Comparison of ENCODE assay signal across 28 cellular contexts in genomic region chr9:117334101-117334500, GRCh38.
A peak's percentile ranks its signal among the peaks of the same experiment; 100 is the strongest.
DNase-seq lines count a peak whose midpoint lies in the region; ATAC-seq, FAIRE-seq and TF ChIP-seq lines count a peak whose summit lies in the region.
"Had no signal": no experiment of that assay in that cellular context is flagged by ENCODE, and none has a peak within 500 bp of the region (broad histone marks: within the 10 kb centered on the region; RNA-seq: fewer than 3 reads in every experiment).

No MANE protein-coding gene starts in this region.

- no peak overlapping the region for H3K4me2 ChIP-seq in H1 (ENCODE audit: insufficient read depth in 1 of 2, low read depth in 2 of 2, low read length in 2 of 2)

- H2AK5ac ChIP-seq in H1 (ENCODE audit: low read depth, low read length): no peak overlapping the region

- no peak overlapping the region for H3K18ac ChIP-seq in H1 (ENCODE audit: extremely low read depth, low read length)

- CTCF ChIA-PET in HEK293 (lab: Yijun Ruan, JAX): no interaction called here
- CTCF ChIA-PET in H1 (lab: Charles Lee; ENCODE audit: partially characterized antibody): no interaction called here

- H3K27ac ChIP-seq in HEK293 (ENCODE audit: extremely low read depth, low read depth, low read length): no peak overlapping the region
- no peak overlapping the region for H3K27ac ChIP-seq in H1 (ENCODE audit: low read depth, low read length)
- H3K27ac ChIP-seq: C4-2B, gastroesophageal sphincter, lower lobe of right lung, pancreas, right atrium auricular region, WERI-Rb-1 had no signal

- H3K23ac ChIP-seq in H1 (ENCODE audit: insufficient read length): no peak overlapping the region

- no peak for TF ChIP-seq EP300 in H1 (IDR thresholded peaks at IDR 0.05; ENCODE audit: borderline replicate concordance in 1 of 2, low read depth in 2 of 2, low read length in 2 of 2)

- no peak overlapping the region for H2BK20ac ChIP-seq in H1 (ENCODE audit: low read length)

- H2BK12ac ChIP-seq in H1 (ENCODE audit: low read depth, low read length): no peak overlapping the region

- TF ChIP-seq CTCF in HEK293 (tag by site-specific recombination; IDR thresholded peaks at IDR 0.05) (no peak), H1 (IDR thresholded peaks at IDR 0.05; ENCODE audit: control extremely low read depth in 1 of 3, insufficient read depth in 1 of 3, low read depth in 1 of 3, low read length in 3 of 3) (no peak)

- no peak overlapping the region for H2BK5ac ChIP-seq in H1 (ENCODE audit: low read depth, low read length)

- H3K79me1 ChIP-seq in H1 (ENCODE audit: low read depth, low read length): no peaks in the 10 kb centered on the region

- no peak overlapping the region for H3K4ac ChIP-seq in H1 (replicated peaks; ENCODE audit: insufficient read length, low read depth, low read length)

- no peaks in the 10 kb centered on the region for H3K79me2 ChIP-seq in H1 (ENCODE audit: control insufficient read depth in 1 of 2, insufficient read depth in 2 of 2, low read length in 2 of 2)

- H4K8ac ChIP-seq in H1 (ENCODE audit: extremely low read depth, insufficient read depth, low read length): no peak overlapping the region

- no peak for TF ChIP-seq POLR2A in H1 (IDR thresholded peaks at IDR 0.05; ENCODE audit: control extremely low read depth in 1 of 2, low read depth in 2 of 2, low read length in 2 of 2)

- FAIRE-seq in H1 (lab: Jason Lieb, UNC): peak; percentile 7
- FAIRE-seq: astrocyte, GM12891, pancreas had no signal

- no peaks in the 10 kb centered on the region for H3K27me3 ChIP-seq in H1 (replicated peaks in 1 of 4; ENCODE audit: control insufficient read depth in 3 of 4, extremely low read depth in 1 of 4, insufficient read depth in 3 of 4, low read length in 3 of 4)
- H3K27me3 ChIP-seq: gastroesophageal sphincter, pancreas, right atrium auricular region had no signal

- ATAC-seq in HG03565 (IDR thresholded peaks at IDR 0.05; ENCODE audit: unreplicated experiment): no peak
- ATAC-seq: gastroesophageal sphincter; lower lobe of right lung; pancreas; stimulated activated memory B cell treated with anti-CD40 and anti-IgM and Interleukin-4, amounts not matched to agents 10 μg/mL and 1 μg/mL and 100 μg/mL, for 72 hours had no signal

- no peak overlapping the region for H3K56ac ChIP-seq in H1 (replicated peaks; ENCODE audit: insufficient read length, low read depth, low read length)

- H2BK120ac ChIP-seq in H1 (replicated peaks; ENCODE audit: low read depth, low read length): no peak overlapping the region

- no peak overlapping the region for H3K4me3 ChIP-seq in HEK293 (ENCODE audit: low read depth, low read length)
- H3K4me3 ChIP-seq in H1 (ENCODE audit: extremely low read depth in 1 of 4, insufficient read depth in 2 of 4, low read depth in 3 of 4, low read length in 4 of 4): no peak overlapping the region
- H3K4me3 ChIP-seq: gastroesophageal sphincter, lower lobe of right lung, pancreas, right atrium auricular region had no signal

- no peaks in the 10 kb centered on the region for H4K20me1 ChIP-seq in H1 (replicated peaks in 1 of 2; ENCODE audit: control insufficient read depth in 1 of 2, insufficient read depth in 2 of 2, low read length in 2 of 2)

- no peaks in the 10 kb centered on the region; the same call in 1 of the 2 replicates for H3K23me2 ChIP-seq in H1 (ENCODE audit: low read depth, low read length)

- no peak overlapping the region for H3K9ac ChIP-seq in H1 (replicated peaks in 1 of 4; ENCODE audit: extremely low read depth in 1 of 4, low read depth in 3 of 4, low read length in 3 of 4)

- H3K36me3 ChIP-seq in HEK293 (ENCODE audit: control insufficient read depth in 2 of 2, insufficient read depth in 1 of 2, low read length in 2 of 2): no peaks in the 10 kb centered on the region
- H3K36me3 ChIP-seq in H1 (ENCODE audit: control insufficient read depth in 2 of 4, insufficient read depth in 4 of 4, low read length in 3 of 4): no peaks in the 10 kb centered on the region
- H3K36me3 ChIP-seq: gastroesophageal sphincter, lower lobe of right lung, pancreas, right atrium auricular region had no signal

- WGBS in H1 (ENCODE audit: extremely low coverage in 1 of 2, insufficient coverage in 1 of 2, insufficient read length in 1 of 2, insufficient replicate concordance in 2 of 2, low coverage in 1 of 2, low lambda C conversion rate in 2 of 2, missing lambda C conversion rate in 1 of 2), 2 experiments: 88% methylated on average over 2 of the region's 2 CpGs; no CpG with 5 or more reads in 1 of the 2 experiments

- no peak for TF ChIP-seq RAD21 in H1 (IDR thresholded peaks at IDR 0.05 in 1 of 2, conservative IDR thresholded peaks at IDR 0.05 in 1 of 2; ENCODE audit: low read depth in 2 of 2, low read length in 2 of 2)

- H4K5ac ChIP-seq in H1 (ENCODE audit: insufficient read length, low read depth, low read length): no peak overlapping the region

- H3K9me3 ChIP-seq in HEK293 (ENCODE audit: control insufficient read depth, insufficient read depth, low read depth, low read length) (no peaks in the 10 kb centered on the region), H1 (ENCODE audit: insufficient read depth in 2 of 2, low read depth in 1 of 2, low read length in 1 of 2) (no peaks in the 10 kb centered on the region)
- H3K9me3 ChIP-seq: gastroesophageal sphincter, lower lobe of right lung, pancreas, right atrium auricular region had no signal

- DNase-seq in NCI-H146 (lab: John Stamatoyannopoulos, UW) (peak; percentile 42), H1 (ENCODE audit: low read depth in 1 of 2, low spot score in 2 of 2) (no peak), myocyte (ENCODE audit: low read depth) (peak; percentile 30), NCI-H524 treated with DMSO at 0.1 percent for 48 hours (lab: John Stamatoyannopoulos, UW) (no peak)
- DNase-seq in stimulated activated CD4-positive, alpha-beta T cell treated with anti-CD3 and anti-CD28 coated beads, Interleukin-15, amount 100 ng/mL, for 24 hours: no peak
- DNase-seq: activated CD4-positive, alpha-beta T cell treated with anti-CD3 and anti-CD28 coated beads, Interleukin-2, amount 10 ng/mL, durations not matched to agents 24 days and 14 days; activated effector memory CD4-positive, alpha-beta T cell treated with anti-CD3 and anti-CD28 coated beads, Interleukin-2, amount 50 U/mL, for 16 hours; activated naive CD8-positive, alpha-beta T cell treated with anti-CD3 and anti-CD28 coated beads, Interleukin-2, amount 10 ng/mL, durations not matched to agents 7 days and 5 days; activated T-cell treated with anti-CD3 and anti-CD28 coated beads, Interleukin-2, amount 50 U/mL, for 1 hour; Calu3; dermis blood vessel endothelial cell; hippocampal formation; lower lobe of right lung; NCI-H1105 treated with DMSO at 0.1 percent for 48 hours; NCI-H2029 treated with DMSO at 0.1 percent for 48 hours; NCI-H2227 treated with DMSO at 0.1 percent for 48 hours; pancreas; stimulated activated CD4-positive, alpha-beta T cell treated with anti-CD3 and anti-CD28 coated beads, Interleukin-12 subunit alpha, Interleukin-12 subunit beta, amount 100 ng/mL, for 4 hours; stimulated activated CD4-positive, alpha-beta T cell treated with anti-CD3 and anti-CD28 coated beads, Interleukin-4, amount 100 ng/mL, for 24 hours; WERI-Rb-1 had no signal

- H3K4me1 ChIP-seq in HEK293 (ENCODE audit: control insufficient read depth, insufficient read depth, low read length) (no peaks in the 10 kb centered on the region), H1 (replicated peaks in 1 of 4; ENCODE audit: control insufficient read depth in 3 of 4, insufficient read depth in 4 of 4, low read length in 3 of 4) (peaks cover 0 to 3% (median 0%) of the 10 kb centered on the region in 4 experiments; a peak in 1 of 7 replicates)
- H3K4me1 ChIP-seq: gastroesophageal sphincter, lower lobe of right lung, pancreas, right atrium auricular region had no signal

- POLR2A ChIA-PET in HEK293 (lab: Yijun Ruan, JAX): no interaction called here
- POLR2A ChIA-PET in H1 (lab: Charles Lee; ENCODE audit: partially characterized antibody): no interaction called here

- H2BK15ac ChIP-seq in H1 (ENCODE audit: low read length): no peak overlapping the region

- no peak overlapping the region for H4K91ac ChIP-seq in H1 (replicated peaks; ENCODE audit: insufficient read length, low read length)

- no peak overlapping the region for H3K14ac ChIP-seq in H1 (ENCODE audit: insufficient read length)

- H2AFZ ChIP-seq in H1 (ENCODE audit: low read length): no peak overlapping the region

TF ChIP-seq in H1, 55 proteins besides CTCF, POLR2A, EP300 and RAD21 (continues in another document):
- TF ChIP-seq E2F6 (IDR thresholded peaks at IDR 0.05): no peak
- TF ChIP-seq SUZ12 (IDR thresholded peaks at IDR 0.05; ENCODE audit: low read length): no peak

Comparison
In these comparisons a context has a peak if more than half of its experiments do, and no peak if none do; other contexts are left out.
1. DNase-seq: peak in NCI-H146 (single experiment) and myocyte (single experiment); none in H1 (0 of 2), stimulated activated CD4-positive, alpha-beta T cell treated with anti-CD3 and anti-CD28 coated beads, Interleukin-15, amount 100 ng/mL, for 24 hours (single experiment) and NCI-H524 treated with DMSO at 0.1 percent for 48 hours (single experiment).